19 cellular contexts compared by ENCODE assay signal in the genomic region with DNA sequence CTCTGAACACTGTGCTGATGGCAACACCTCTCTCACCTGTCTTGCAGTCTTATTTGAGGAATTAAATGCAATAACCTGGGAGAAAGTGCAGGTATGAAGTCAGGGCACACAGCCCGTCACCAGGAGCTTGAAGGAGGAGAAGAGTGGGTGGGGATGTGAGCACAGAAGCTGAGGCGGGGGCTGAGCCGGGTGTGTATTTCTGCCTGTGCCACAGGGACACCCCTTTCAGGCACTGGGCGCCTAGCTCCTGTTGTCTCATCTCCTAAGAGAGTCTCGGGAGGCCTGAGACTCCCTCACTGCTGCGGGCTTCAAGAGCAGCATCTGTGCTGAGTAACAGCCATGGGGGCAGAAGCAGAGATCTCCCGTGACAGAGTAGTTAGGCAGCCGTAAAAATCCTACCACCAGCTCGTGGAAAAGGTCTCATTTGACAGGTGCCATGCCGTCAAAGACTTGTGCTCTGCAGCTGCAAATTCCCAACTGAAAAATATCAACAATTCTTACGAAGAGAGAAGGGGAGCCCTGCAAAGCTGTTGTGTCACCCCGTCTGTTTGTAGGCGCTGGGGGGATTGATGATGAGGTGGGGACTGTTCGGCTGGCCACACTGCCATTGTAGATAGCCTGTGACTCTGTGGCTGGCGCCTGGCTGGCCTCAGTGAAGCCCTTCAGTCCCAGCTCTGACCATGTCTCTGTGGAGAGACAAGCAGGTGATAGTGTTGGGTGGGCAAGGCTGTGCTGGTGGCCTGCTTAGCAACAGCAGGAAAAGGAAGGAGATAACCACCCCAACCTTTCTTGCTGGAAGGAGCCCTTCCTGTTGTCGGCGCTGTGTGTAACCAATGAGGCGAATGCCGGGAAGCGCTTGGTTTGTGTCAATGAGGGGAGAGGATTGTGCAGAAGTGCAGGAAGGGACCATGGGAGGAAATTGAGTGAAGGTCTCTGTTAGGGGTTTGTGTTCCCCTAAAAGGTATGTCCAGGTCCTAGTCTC. TPM values are rescaled to one million over a fixed set of nuclear protein-coding genes. Genes with fewer than 3 reads are reported as not detected.
DNase-seq lines count a peak whose midpoint lies in the region; ATAC-seq, FAIRE-seq and TF ChIP-seq lines count a peak whose summit lies in the region.
"Had no signal": no experiment of that assay in that cellular context is flagged by ENCODE, and none has a peak within 500 bp of the region (broad histone marks: within the 10 kb centered on the region; RNA-seq: fewer than 3 reads in every experiment).

No MANE protein-coding gene starts in this region.

- no peaks in the 10 kb centered on the region for H3F3A ChIP-seq in OCI-LY1 (ENCODE audit: insufficient read depth, low read length)

- H4K20me1 ChIP-seq in OCI-LY1 (ENCODE audit: insufficient read depth, low read length) (no peaks in the 10 kb centered on the region), endothelial cell of umbilical vein (replicated peaks; ENCODE audit: control insufficient read depth, extremely low read depth, insufficient read depth, low read length) (no peaks in the 10 kb centered on the region)

- H3K9me3 Mint-ChIP-seq in T-helper 2 cell treated with Interferon-gamma antibody and Interleukin-4, amounts not matched to agents 5 μg/mL and 100 μg/mL, for 36 hours = no peaks in the 10 kb centered on the region
- H3K9me3 Mint-ChIP-seq: stimulated activated naive CD8-positive, alpha-beta T cell treated with anti-CD3 and anti-CD28 coated beads, Interleukin-15, Interleukin-2, amounts not matched to agents 100 ng/mL and 50 ng/mL, for 24 hours had no signal

- POLR2A ChIA-PET in endothelial cell of umbilical vein (lab: Charles Lee) = no interaction called here

- no peak overlapping the region for H3K4me3 Mint-ChIP-seq in T-helper 2 cell treated with Interferon-gamma antibody and Interleukin-4, amounts not matched to agents 5 μg/mL and 100 μg/mL, for 36 hours
- H3K4me3 Mint-ChIP-seq: activated naive CD8-positive, alpha-beta T cell; stimulated activated naive CD8-positive, alpha-beta T cell treated with anti-CD3 and anti-CD28 coated beads, Interleukin-15, Interleukin-2, amounts not matched to agents 100 ng/mL and 50 ng/mL, for 24 hours had no signal

- no peaks in the 10 kb centered on the region for H3K79me2 ChIP-seq in OCI-LY1 (ENCODE audit: insufficient read depth, low read length)
- H3K79me2 ChIP-seq in endothelial cell of umbilical vein (ENCODE audit: control insufficient read depth, insufficient read depth, low read length) = peaks cover 87% of the 10 kb centered on the region

- intact Hi-C loops in endothelial cell of umbilical vein (cut with micrococcal nuclease) (no loop called here), left colon (cut with DNase I, micrococcal nuclease) (no loop called here)

- no peak for ATAC-seq in HG03095 (IDR thresholded peaks at IDR 0.05; ENCODE audit: unreplicated experiment)
- no peak for ATAC-seq in left colon

- dilution Hi-C loops in endothelial cell of umbilical vein (cut with MboI; ENCODE audit: extremely low pct_ligation_motif_present, low sequenced_read_pairs) = no loop called here

- no peaks in the 10 kb centered on the region for H3K27me3 Mint-ChIP-seq in T-helper 2 cell treated with Interferon-gamma antibody and Interleukin-4, amounts not matched to agents 5 μg/mL and 100 μg/mL, for 36 hours (ENCODE audit: low read depth)
- H3K27me3 Mint-ChIP-seq: activated naive CD8-positive, alpha-beta T cell; stimulated activated naive CD8-positive, alpha-beta T cell treated with anti-CD3 and anti-CD28 coated beads, Interleukin-15, Interleukin-2, amounts not matched to agents 100 ng/mL and 50 ng/mL, for 24 hours had no signal

- H2AFZ ChIP-seq in OCI-LY1 (ENCODE audit: low read length) = no peak overlapping the region
- H2AFZ ChIP-seq in endothelial cell of umbilical vein (ENCODE audit: low read depth, low read length) = no peak overlapping the region
- H2AFZ ChIP-seq: GM23248 had no signal

- H3K36me3 Mint-ChIP-seq in T-helper 2 cell treated with Interferon-gamma antibody and Interleukin-4, amounts not matched to agents 5 μg/mL and 100 μg/mL, for 36 hours (ENCODE audit: low read depth) = no peaks in the 10 kb centered on the region
- H3K36me3 Mint-ChIP-seq: activated naive CD8-positive, alpha-beta T cell had no signal

- DNase-seq in T-helper 2 cell treated with Interferon-gamma antibody and Interleukin-4, amounts not matched to agents 5 μg/mL and 100 μg/mL, for 36 hours (ENCODE audit: low spot score) = no peak
- no peak for DNase-seq in T-helper 2 cell
- peak; percentile 25 for DNase-seq in endothelial cell of umbilical vein (ENCODE audit: low read depth, low spot score)
- DNase-seq in retina = peak; percentile 15
- no peak for DNase-seq in activated naive CD4-positive, alpha-beta T cell (lab: John Stamatoyannopoulos, UW)
- DNase-seq in left colon = no peak
- DNase-seq: activated CD4-positive, alpha-beta T cell treated with anti-CD3 and anti-CD28 coated beads, Interleukin-2, amount 50 U/mL, for 4 hours; EL; GM23248; NCI-H1105 treated with DMSO at 0.1 percent for 48 hours; NCI-H510A treated with DMSO at 0.1 percent for 48 hours; sigmoid colon; trophoblast cell had no signal

- peak; percentile 62 for FAIRE-seq in endothelial cell of umbilical vein (lab: Jason Lieb, UNC)
- FAIRE-seq: A204.1 had no signal

- H3K9me2 ChIP-seq in OCI-LY1 (ENCODE audit: low read depth, low read length) = no peaks in the 10 kb centered on the region

- H3K9ac ChIP-seq in OCI-LY1 (ENCODE audit: low read length) (peak overlapping the region; percentile 47; the same call in 1 of the 2 replicates), endothelial cell of umbilical vein (replicated peaks; ENCODE audit: extremely low read depth, insufficient read depth, low read length) (no peak overlapping the region)
- H3K9ac ChIP-seq: GM23248 had no signal

- no peak for TF ChIP-seq CTCF in OCI-LY1 (IDR thresholded peaks at IDR 0.05; ENCODE audit: low read length)
- TF ChIP-seq CTCF in endothelial cell of umbilical vein (IDR thresholded peaks at IDR 0.05; ENCODE audit: extremely low read depth in 1 of 2, insufficient read depth in 1 of 2, low read depth in 1 of 2, low read length in 2 of 2) = no peak

- TF ChIP-seq POLR2A in endothelial cell of umbilical vein (IDR thresholded peaks at IDR 0.05; ENCODE audit: low read depth, low read length) = no peak

- peak overlapping the region; percentile 58 for H3K27ac Mint-ChIP-seq in T-helper 2 cell treated with Interferon-gamma antibody and Interleukin-4, amounts not matched to agents 5 μg/mL and 100 μg/mL, for 36 hours
- H3K27ac Mint-ChIP-seq: activated naive CD8-positive, alpha-beta T cell; stimulated activated naive CD8-positive, alpha-beta T cell treated with anti-CD3 and anti-CD28 coated beads, Interleukin-15, Interleukin-2, amounts not matched to agents 100 ng/mL and 50 ng/mL, for 24 hours had no signal

- H3K4me1 ChIP-seq in OCI-LY1 (ENCODE audit: insufficient read depth, low read length, severe bottlenecking) (peaks cover 74% of the 10 kb centered on the region), endothelial cell of umbilical vein (ENCODE audit: control insufficient read depth, extremely low read depth, insufficient read depth, low read length) (peaks cover 25% of the 10 kb centered on the region)
- H3K4me1 ChIP-seq: sigmoid colon had no signal

- H3K9me1 ChIP-seq in endothelial cell of umbilical vein (replicated peaks; ENCODE audit: control insufficient read depth, extremely low read depth, insufficient read depth, low read length) = no peaks in the 10 kb centered on the region

- H3K36me3 ChIP-seq in OCI-LY1 (ENCODE audit: insufficient read depth, low read length) (no peaks in the 10 kb centered on the region; the same call in 1 of the 2 replicates), endothelial cell of umbilical vein (ENCODE audit: control insufficient read depth in 2 of 2, extremely low read depth in 1 of 2, insufficient read depth in 2 of 2, low read length in 2 of 2) (no peaks in the 10 kb centered on the region)
- H3K36me3 ChIP-seq: sigmoid colon had no signal

- no TSS peak for BruUV-seq in endothelial cell of umbilical vein (replicated peaks; lab: Mats Ljungman, UMichigan)

- H3K27ac ChIP-seq in OCI-LY1 (ENCODE audit: low read depth, low read length, poor library complexity, severe bottlenecking) (peak overlapping the region; percentile 75), endothelial cell of umbilical vein (ENCODE audit: insufficient read depth, low read depth, low read length) (peak overlapping the region; percentile 16)
- H3K27ac ChIP-seq: GM23248, sigmoid colon had no signal

- H3K27me3 ChIP-seq in OCI-LY1 (ENCODE audit: insufficient read depth, low read length) = no peaks in the 10 kb centered on the region
- no peaks in the 10 kb centered on the region for H3K27me3 ChIP-seq in endothelial cell of umbilical vein (ENCODE audit: control insufficient read depth in 2 of 2, insufficient read depth in 2 of 2, low read length in 2 of 2)
- H3K27me3 ChIP-seq: esophagus muscularis mucosa, sigmoid colon had no signal

- H3K4me1 Mint-ChIP-seq in T-helper 2 cell treated with Interferon-gamma antibody and Interleukin-4, amounts not matched to agents 5 μg/mL and 100 μg/mL, for 36 hours (ENCODE audit: low read depth) = peaks cover 25% of the 10 kb centered on the region

- H3K4me3 ChIP-seq in OCI-LY1 (ENCODE audit: low read depth, low read length, poor library complexity, severe bottlenecking) (peak overlapping the region; percentile 29), endothelial cell of umbilical vein (replicated peaks in 1 of 3; ENCODE audit: insufficient read depth in 1 of 3, low read depth in 1 of 3, low read length in 3 of 3) (no peak overlapping the region)
- H3K4me3 ChIP-seq: esophagus muscularis mucosa, GM23248, sigmoid colon had no signal

- H3K9me3 ChIP-seq in OCI-LY1 (ENCODE audit: low read length) = no peaks in the 10 kb centered on the region
- H3K9me3 ChIP-seq in endothelial cell of umbilical vein (replicated peaks; ENCODE audit: control insufficient read depth, insufficient read depth, low read length) = no peaks in the 10 kb centered on the region
- H3K9me3 ChIP-seq: esophagus muscularis mucosa, sigmoid colon had no signal

- CTCF ChIA-PET in endothelial cell of umbilical vein (lab: Charles Lee) = interaction anchor here (0.8 to 1.4 kb wide), 3 partner anchors 19 to 58 kb away, joined by 3 to 9 read pairs (median 4); no protein-coding TSS in a partner anchor

- H3K4me2 ChIP-seq in OCI-LY1 (ENCODE audit: low read length) (peak overlapping the region; percentile 38), endothelial cell of umbilical vein (ENCODE audit: insufficient read depth, low read length) (no peak overlapping the region)

RNA-seq across cellular contexts. Expression of gene PARVB, which starts 27.0 kb away (rescaled TPM):
- 151 and 155 TPM in 2 replicates for total RNA-seq in endothelial cell of umbilical vein
- polyA plus RNA-seq in endothelial cell of umbilical vein = 162 and 166 TPM in 2 replicates
- polyA plus RNA-seq in endothelial cell of umbilical vein (2011; cell fraction: cytosol; rRNA removed) = 199 and 231 TPM in 2 replicates
- polyA plus RNA-seq in endothelial cell of umbilical vein (2011; cell fraction: nucleus; rRNA removed) = 96.4 and 111 TPM in 2 replicates
- 141 TPM in 2 replicates for polyA plus RNA-seq in endothelial cell of umbilical vein (2012)
- polyA minus RNA-seq in endothelial cell of umbilical vein = 95.1 and 97.9 TPM in 2 replicates
- polyA minus RNA-seq in endothelial cell of umbilical vein (2011; cell fraction: cytosol; rRNA and poly(A)+ RNA removed) = 17.4 TPM
- polyA minus RNA-seq in endothelial cell of umbilical vein (2011; cell fraction: nucleus; rRNA and poly(A)+ RNA removed) = 22.0 and 26.0 TPM in 2 replicates
- total RNA-seq in left colon = 10 to 100 TPM in 1 of 2 donors, 1 to 10 TPM in 1; 7.8 to 13.5 TPM

Comparison
In these comparisons a context has a peak if more than half of its experiments do, and no peak if none do; other contexts are left out.
1. DNase-seq: peak in endothelial cell of umbilical vein (single experiment) and retina (single experiment); none in T-helper 2 cell treated with Interferon-gamma antibody and Interleukin-4, amounts not matched to agents 5 μg/mL and 100 μg/mL, for 36 hours (single experiment), T-helper 2 cell (0 of 5), activated naive CD4-positive, alpha-beta T cell (0 of 4) and left colon (0 of 2).
2. RNA of gene PARVB, which starts 27.0 kb away (total RNA-seq): 151 to 155 TPM in endothelial cell of umbilical vein; 7.8 to 13.5 TPM in left colon; every median in the first group is over 10 times any median in the second.